In genomic region chr4:21901831-21902230, GRCh38 we compare ENCODE assay signal across 19 cellular contexts. TPM values are rescaled to one million over a fixed set of nuclear protein-coding genes. Genes with fewer than 3 reads are reported as not detected.
DNase-seq lines count a peak whose midpoint lies in the region; ATAC-seq and TF ChIP-seq lines count a peak whose summit lies in the region.
"Had no signal": no experiment of that assay in that cellular context is flagged by ENCODE, and none has a peak within 500 bp of the region (broad histone marks: within the 10 kb centered on the region; RNA-seq: fewer than 3 reads in every experiment).

No MANE protein-coding gene starts in this region.

- H3K4me3 ChIP-seq in RWPE2 (ENCODE audit: severe bottlenecking) (no peak overlapping the region), fibroblast of lung (replicated peaks in 1 of 4; ENCODE audit: control extremely low read depth in 1 of 4, insufficient read depth in 1 of 4, low read depth in 3 of 4, low read length in 4 of 4) (no peak overlapping the region), left lung (no peak overlapping the region), Caco-2 (ENCODE audit: low read depth, low read length) (no peak overlapping the region)
- H3K4me3 ChIP-seq: cardiac muscle cell, dorsolateral prefrontal cortex, skin epidermis had no signal

- H3K79me2 ChIP-seq in fibroblast of lung (ENCODE audit: control insufficient read depth, insufficient read depth, low read length), result no peaks in the 10 kb centered on the region

- H3K9me3 ChIP-seq in RWPE2 (ENCODE audit: severe bottlenecking) (no peaks in the 10 kb centered on the region), fibroblast of lung (ENCODE audit: control insufficient read depth, insufficient read depth, low read depth, low read length) (no peaks in the 10 kb centered on the region), left lung (peaks cover 0 to 33% of the 10 kb centered on the region in 2 donors), Caco-2 (peaks cover 4% of the 10 kb centered on the region; the same call in 1 of the 2 replicates)

- H3K36me3 ChIP-seq in RWPE2 (ENCODE audit: low read depth) (no peaks in the 10 kb centered on the region), fibroblast of lung (ENCODE audit: control insufficient read depth, insufficient read depth, low read length) (no peaks in the 10 kb centered on the region), left lung (no peaks in the 10 kb centered on the region), Caco-2 (ENCODE audit: control insufficient read depth, insufficient read depth, low read length) (no peaks in the 10 kb centered on the region)
- H3K36me3 ChIP-seq: cardiac muscle cell had no signal

- POLR2A ChIA-PET in Caco-2 (lab: Charles Lee), result no interaction called here

- no peak overlapping the region for H3K4me2 ChIP-seq in fibroblast of lung (ENCODE audit: extremely low read depth, insufficient read depth, low read length)

- BruUV-seq in Caco-2 (replicated peaks; lab: Mats Ljungman, UMichigan), result no TSS peak

- no peaks in the 10 kb centered on the region for H3K36me3 Mint-ChIP-seq in Caco-2 (ENCODE audit: insufficient read depth, unreplicated experiment)
- H3K36me3 Mint-ChIP-seq: type B pancreatic cell had no signal

- H3K27me3 ChIP-seq in RWPE2 (ENCODE audit: insufficient read depth, poor library complexity, severe bottlenecking), result no peaks in the 10 kb centered on the region
- H3K27me3 ChIP-seq in fibroblast of lung (ENCODE audit: control insufficient read depth, insufficient read depth, low read length), result no peaks in the 10 kb centered on the region
- no peaks in the 10 kb centered on the region for H3K27me3 ChIP-seq in left lung
- no peaks in the 10 kb centered on the region for H3K27me3 ChIP-seq in Caco-2 (replicated peaks; ENCODE audit: control insufficient read depth, insufficient read depth, low read length)
- H3K27me3 ChIP-seq: cardiac muscle cell, dorsolateral prefrontal cortex had no signal

- H4K20me1 ChIP-seq in fibroblast of lung (ENCODE audit: control insufficient read depth, extremely low read depth, insufficient read depth, low read length), result no peaks in the 10 kb centered on the region

- H3K9ac ChIP-seq in fibroblast of lung (ENCODE audit: insufficient read depth, low read length), result no peak overlapping the region

- intact Hi-C loops in left lung (cut with DNase I), result no loop called here
- intact Hi-C loops in Caco-2 (cut with micrococcal nuclease; ENCODE audit: unreplicated experiment), result no loop called here

- no peaks in the 10 kb centered on the region for H3K4me1 Mint-ChIP-seq in Caco-2 (ENCODE audit: low read depth, unreplicated experiment)

- TF ChIP-seq CTCF in RWPE2 (IDR thresholded peaks at IDR 0.05; ENCODE audit: poor library complexity, severe bottlenecking) (no peak), fibroblast of lung (conservative IDR thresholded peaks at IDR 0.05 in 1 of 2, IDR thresholded peaks at IDR 0.05 in 1 of 2; ENCODE audit: low read depth in 1 of 2, low read length in 2 of 2) (no peak), left lung (IDR thresholded peaks at IDR 0.05) (no peak), Caco-2 (IDR thresholded peaks at IDR 0.05; ENCODE audit: insufficient read depth in 1 of 2, low read depth in 1 of 2, low read length in 1 of 2, severe bottlenecking in 1 of 2, unreplicated experiment in 1 of 2) (no peak)

- CTCF ChIA-PET in Caco-2 (lab: Charles Lee), result no interaction called here

- peak; percentile 78 for DNase-seq in HCEC 1CT
- DNase-seq in RWPE2 (ENCODE audit: low spot score), result no peak
- peak; percentile 37 to 57 for DNase-seq in fibroblast of lung (ENCODE audit: low read depth in 2 of 2)
- DNase-seq in renal cortical epithelial cell (ENCODE audit: low read depth), result peak; percentile 76
- no peak for DNase-seq in left lung
- DNase-seq in activated gamma-delta T cell treated with Interleukin-2 at 50 U/mL for 16 hours, result no peak
- no peak for DNase-seq in DMS79 treated with DMSO at 0.1 percent for 48 hours (lab: John Stamatoyannopoulos, UW)
- DNase-seq in Caco-2, result no peak
- DNase-seq: activated CD4-positive, alpha-beta T cell treated with anti-CD3 and anti-CD28 coated beads for 4 hours; COR-L47; dorsolateral prefrontal cortex; islet precursor cell; NCI-H187; NCI-H446 had no signal

- H3K4me1 ChIP-seq in RWPE2 (ENCODE audit: insufficient read depth, poor library complexity, severe bottlenecking), result peaks cover 15% of the 10 kb centered on the region
- no peaks in the 10 kb centered on the region for H3K4me1 ChIP-seq in fibroblast of lung (ENCODE audit: control insufficient read depth, extremely low read depth, insufficient read depth, low read length)
- H3K4me1 ChIP-seq in left lung, result no peaks in the 10 kb centered on the region
- H3K4me1 ChIP-seq in Caco-2, result no peaks in the 10 kb centered on the region

- peak; percentile 81 for ATAC-seq in RWPE2 (ENCODE audit: low read depth)
- ATAC-seq in left lung, result no peak

- H3K9me3 Mint-ChIP-seq in Caco-2 (ENCODE audit: unreplicated experiment), result peaks cover 10% of the 10 kb centered on the region

- no peak overlapping the region for H3K4me3 Mint-ChIP-seq in Caco-2 (ENCODE audit: unreplicated experiment)
- H3K4me3 Mint-ChIP-seq: stimulated activated naive CD8-positive, alpha-beta T cell treated with anti-CD3 and anti-CD28 coated beads, Interleukin-15, Interleukin-2, amounts not matched to agents 100 ng/mL and 50 ng/mL, for 24 hours; type B pancreatic cell had no signal

- H2AFZ ChIP-seq in fibroblast of lung (ENCODE audit: low read length), result no peak overlapping the region

- H3K27ac ChIP-seq in RWPE2 (ENCODE audit: poor library complexity, severe bottlenecking), result peak overlapping the region; percentile 21
- H3K27ac ChIP-seq in fibroblast of lung (ENCODE audit: insufficient read depth, low read length), result no peak overlapping the region
- H3K27ac ChIP-seq in left lung, result no peak overlapping the region
- H3K27ac ChIP-seq: cardiac muscle cell, dorsolateral prefrontal cortex, skin epidermis had no signal

- H3K27me3 Mint-ChIP-seq in Caco-2 (ENCODE audit: insufficient read depth, unreplicated experiment), result peaks cover 3% of the 10 kb centered on the region
- H3K27me3 Mint-ChIP-seq: stimulated activated naive CD8-positive, alpha-beta T cell treated with anti-CD3 and anti-CD28 coated beads, Interleukin-15, Interleukin-2, amounts not matched to agents 100 ng/mL and 50 ng/mL, for 24 hours; type B pancreatic cell had no signal

- H3K27ac Mint-ChIP-seq in Caco-2 (ENCODE audit: unreplicated experiment), result no peak overlapping the region
- H3K27ac Mint-ChIP-seq: activated T-helper 2 cell treated with anti-CD3 and anti-CD28 coated beads, Interferon-gamma antibody, Interleukin-2, Interleukin-4, amounts not matched to agents 10 μg/mL and 5 μg/mL and 100 μg/mL, durations not matched to agents 14 hours and 24 hours and 36 hours; stimulated activated naive CD8-positive, alpha-beta T cell treated with anti-CD3 and anti-CD28 coated beads, Interleukin-15, Interleukin-2, amounts not matched to agents 100 ng/mL and 50 ng/mL, for 24 hours; type B pancreatic cell had no signal

RNA-seq across cellular contexts. Expression of gene KCNIP4, which starts 46.7 kb away (rescaled TPM):
- total RNA-seq in fibroblast of lung (not detected in 2 replicates), renal cortical epithelial cell (0.52 and 8.7 TPM in 2 replicates), left lung (not detected), Caco-2 (2022) (not detected in 2 replicates)
- not detected in 2 replicates for polyA plus RNA-seq in fibroblast of lung
- polyA plus RNA-seq in fibroblast of lung (2012), result 0.44 and 0.47 TPM in 2 replicates
- polyA minus RNA-seq in fibroblast of lung (ENCODE audit: low replicate concordance), result not detected in 2 replicates
- total RNA-seq: activated T-helper 2 cell treated with anti-CD3 and anti-CD28 coated beads, Interferon-gamma antibody, Interleukin-2, Interleukin-4, amounts not matched to agents 10 μg/mL and 5 μg/mL and 100 μg/mL, durations not matched to agents 14 hours and 24 hours and 36 hours had no signal

Comparison
In these comparisons a context has a peak if more than half of its experiments do, and no peak if none do; other contexts are left out.
1. DNase-seq: peak in HCEC 1CT (single experiment), fibroblast of lung (2 of 2) and renal cortical epithelial cell (single experiment); none in RWPE2 (single experiment), left lung (0 of 2), activated gamma-delta T cell treated with Interleukin-2 at 50 U/mL for 16 hours (single experiment), DMS79 treated with DMSO at 0.1 percent for 48 hours (single experiment) and Caco-2 (0 of 2).